Comparison of ENCODE assay signal across 23 cellular contexts in the genomic region with DNA sequence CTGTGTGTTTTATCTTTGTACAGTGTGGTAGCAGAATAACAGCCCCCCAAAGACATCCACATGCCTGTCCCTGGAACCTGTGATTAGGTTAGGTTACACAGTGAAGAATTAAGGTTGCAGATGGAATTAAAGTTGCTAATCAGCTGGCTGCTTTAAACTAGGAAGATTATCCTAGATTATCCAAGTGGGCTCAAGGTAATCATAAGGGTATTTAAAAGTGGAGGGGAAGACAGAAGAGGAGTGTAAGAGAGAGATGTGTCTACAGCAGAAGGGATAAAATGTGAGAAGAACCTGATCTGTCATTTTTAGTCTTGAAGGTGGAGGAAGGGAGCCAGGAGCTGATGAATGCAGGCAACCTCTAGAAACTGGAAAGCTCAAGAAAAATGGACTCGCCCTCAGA.
"Had no signal": no experiment of that assay in that cellular context is flagged by ENCODE, and none has a peak within 500 bp of the region (broad histone marks: within the 10 kb centered on the region; RNA-seq: fewer than 3 reads in every experiment).

No MANE protein-coding gene starts in this region.

- H3K27ac ChIP-seq: KMS-11 had no signal

- ATAC-seq: HepG2, T-cell had no signal

- DNase-seq: IMR-90, Kasumi-1, MV-4-11, NCI-H1048, NCI-H1105, NCI-H1417, NCI-H1436 treated with DMSO at 0.1 percent for 48 hours, NCI-H1694, NCI-H187 treated with DMSO at 0.1 percent for 48 hours, NCI-H2029 treated with DMSO at 0.1 percent for 48 hours, NCI-H2107, NCI-H2227 treated with DMSO at 0.1 percent for 48 hours, NCI-H526, Right ventricle myocardium superior, RPMI8226, SIG-M5, SK-N-SH, SW 1271, T-cell had no signal

- H3K9me3 Mint-ChIP-seq: T-cell; T-helper 1 cell treated with Interleukin-12 subunit alpha and Interleukin-12 subunit beta and Interleukin-4 antibody, amounts not matched to agents 30 μg/mL and 1 μg/mL, for 36 hours had no signal

- H3K27ac Mint-ChIP-seq: T-cell; T-helper 1 cell treated with Interleukin-12 subunit alpha and Interleukin-12 subunit beta and Interleukin-4 antibody, amounts not matched to agents 30 μg/mL and 1 μg/mL, for 36 hours had no signal

- H3K36me3 Mint-ChIP-seq: T-cell had no signal

- H3K4me3 Mint-ChIP-seq: T-cell; T-helper 1 cell treated with Interleukin-12 subunit alpha and Interleukin-12 subunit beta and Interleukin-4 antibody, amounts not matched to agents 30 μg/mL and 1 μg/mL, for 36 hours had no signal

- H3K4me2 ChIP-seq: KMS-11, SK-N-SH had no signal

- FAIRE-seq: HepG2, RCC 7860 had no signal

- H3K9ac ChIP-seq: KMS-11, SK-N-SH had no signal

- H3K4me1 Mint-ChIP-seq: T-cell had no signal

- H3K9me3 ChIP-seq: SK-N-SH had no signal
